In genomic region chr5:159727167-159727566, GRCh38 we compare ENCODE assay signal across 25 cellular contexts.
"Had no signal": no experiment of that assay in that cellular context is flagged by ENCODE, and none has a peak within 500 bp of the region (broad histone marks: within the 10 kb centered on the region; RNA-seq: fewer than 3 reads in every experiment).

No MANE protein-coding gene starts in this region.

- H3K4me1 ChIP-seq: SJSA1 had no signal

- H3K27me3 Mint-ChIP-seq: activated naive CD8-positive, alpha-beta T cell had no signal

- H3K4me3 ChIP-seq: cardiac muscle cell, SJSA1 had no signal

- H3K27ac ChIP-seq: cardiac muscle cell, SJSA1 had no signal

- H3K36me3 Mint-ChIP-seq: activated CD8-positive, alpha-beta memory T cell treated with anti-CD3 and anti-CD28 coated beads, Interleukin-2, amount 10 ng/mL, durations not matched to agents 7 days and 5 days; activated naive CD8-positive, alpha-beta T cell; brain had no signal

- H3K9me3 Mint-ChIP-seq: activated B cell treated with CpG ODN at 0.5 μM for 24 hours; activated CD4-positive, alpha-beta T cell treated with anti-CD3 and anti-CD28 coated beads, Interleukin-2, amount 10 ng/mL, durations not matched to agents 24 days and 14 days; activated T-cell treated with anti-CD3 and anti-CD28 coated beads, Interleukin-2, amount 50 U/mL, for 24 hours; activated T-helper 1 cell treated with anti-CD3 and anti-CD28 coated beads, Interleukin-12 subunit alpha, Interleukin-12 subunit beta, Interleukin-2, Interleukin-4 antibody, amounts not matched to agents 30 ng/mL and 10 ng/mL and 1 ng/mL, durations not matched to agents 14 hours and 24 hours and 36 hours; brain had no signal

- H3K4me1 Mint-ChIP-seq: activated CD4-positive, alpha-beta T cell treated with anti-CD3 and anti-CD28 coated beads, Interleukin-2, amount 10 ng/mL, durations not matched to agents 24 days and 14 days had no signal

- H3K9me3 ChIP-seq: SJSA1 had no signal

- H3K27ac Mint-ChIP-seq: activated B cell treated with CpG ODN at 0.5 μM for 24 hours; activated CD4-positive, alpha-beta T cell treated with anti-CD3 and anti-CD28 coated beads, Interleukin-2, amount 10 ng/mL, durations not matched to agents 24 days and 14 days; activated CD8-positive, alpha-beta memory T cell treated with anti-CD3 and anti-CD28 coated beads, Interleukin-2, amount 10 ng/mL, durations not matched to agents 7 days and 5 days; activated naive CD8-positive, alpha-beta T cell; activated T-cell treated with anti-CD3 and anti-CD28 coated beads, Interleukin-2, amount 50 U/mL, for 24 hours; activated T-helper 1 cell treated with anti-CD3 and anti-CD28 coated beads, Interleukin-12 subunit alpha, Interleukin-12 subunit beta, Interleukin-2, Interleukin-4 antibody, amounts not matched to agents 30 ng/mL and 10 ng/mL and 1 ng/mL, durations not matched to agents 14 hours and 24 hours and 36 hours; brain; T-helper 17 cell had no signal

- H3K27me3 ChIP-seq: cardiac muscle cell, SJSA1 had no signal

- H3K36me3 ChIP-seq: cardiac muscle cell, SJSA1 had no signal

- ATAC-seq: activated CD8-positive, alpha-beta memory T cell treated with anti-CD3 and anti-CD28 coated beads, Interleukin-2, amount 10 ng/mL, durations not matched to agents 7 days and 5 days; T-helper 17 cell had no signal

- H3K4me3 Mint-ChIP-seq: activated B cell treated with CpG ODN at 0.5 μM for 24 hours; activated CD4-positive, alpha-beta T cell treated with anti-CD3 and anti-CD28 coated beads, Interleukin-2, amount 10 ng/mL, durations not matched to agents 24 days and 14 days; activated CD8-positive, alpha-beta memory T cell treated with anti-CD3 and anti-CD28 coated beads, Interleukin-2, amount 10 ng/mL, durations not matched to agents 7 days and 5 days; activated naive CD8-positive, alpha-beta T cell; activated T-cell treated with anti-CD3 and anti-CD28 coated beads, Interleukin-2, amount 50 U/mL, for 24 hours; activated T-helper 1 cell treated with anti-CD3 and anti-CD28 coated beads, Interleukin-12 subunit alpha, Interleukin-12 subunit beta, Interleukin-2, Interleukin-4 antibody, amounts not matched to agents 30 ng/mL and 10 ng/mL and 1 ng/mL, durations not matched to agents 14 hours and 24 hours and 36 hours; brain; T-helper 17 cell had no signal

- DNase-seq: activated B cell treated with CpG ODN at 0.5 μM for 24 hours; activated CD4-positive, alpha-beta T cell treated with anti-CD3 and anti-CD28 coated beads for 1 hour; activated CD4-positive, alpha-beta T cell treated with anti-CD3 and anti-CD28 coated beads, Interleukin-2, amount 10 ng/mL, durations not matched to agents 24 days and 14 days; activated CD4-positive, alpha-beta T cell treated with anti-CD3 and anti-CD28 coated beads, Interleukin-2, amount 50 U/mL, for 48 hours; activated CD8-positive, alpha-beta memory T cell treated with anti-CD3 and anti-CD28 coated beads, Interleukin-2, amount 10 ng/mL, durations not matched to agents 7 days and 5 days; activated effector memory CD4-positive, alpha-beta T cell treated with Interleukin-2 at 50 U/mL for 16 hours; activated naive CD4-positive, alpha-beta T cell treated with Interleukin-2 at 50 U/mL for 16 hours; activated T-cell treated with anti-CD3 and anti-CD28 coated beads, Interleukin-2, amount 50 U/mL, for 24 hours; amygdala; Kasumi-1; NCI-H1105 treated with DMSO at 0.1 percent for 48 hours; NCI-H1436 treated with DMSO at 0.1 percent for 48 hours; NCI-H187; NCI-H2081; NCI-H510A treated with DMSO at 0.1 percent for 48 hours; NCI-H69; NK-92 treated with Interleukin-12 subunit alpha and Interleukin-12 subunit beta, amount 100 ng/mL, for 24 hours; SHP77; T-helper 17 cell; T-helper 9 cell had no signal
